22 cellular contexts compared by ENCODE assay signal in genomic region chr20:50336631-50337030, GRCh38.
"Had no signal": no experiment of that assay in that cellular context is flagged by ENCODE, and none has a peak within 500 bp of the region (broad histone marks: within the 10 kb centered on the region; RNA-seq: fewer than 3 reads in every experiment).

No MANE protein-coding gene starts in this region.

- H3K9me3 ChIP-seq: heart right ventricle, right lobe of liver, tibial artery, uterus had no signal

- H3K36me3 Mint-ChIP-seq: activated naive CD4-positive, alpha-beta T cell treated with anti-CD3 and anti-CD28 coated beads, Interleukin-2, amount 10 ng/mL, durations not matched to agents 7 days and 5 days; memory B cell had no signal

- H3K4me3 ChIP-seq: heart right ventricle, right lobe of liver, skin epidermis, tibial artery, uterus had no signal

- H3K27ac ChIP-seq: brain microvascular endothelial cell, heart right ventricle, right lobe of liver, tibial artery had no signal

- H3K4me1 ChIP-seq: uterus had no signal

- H3K27me3 Mint-ChIP-seq: activated CD4-positive, alpha-beta memory T cell treated with anti-CD3 and anti-CD28 coated beads, Interleukin-2, amount 10 ng/mL, durations not matched to agents 7 days and 5 days had no signal

- H3K36me3 ChIP-seq: brain microvascular endothelial cell, heart right ventricle, right lobe of liver, tibial artery, uterus had no signal

- ATAC-seq: heart right ventricle; left colon; right lobe of liver; stimulated activated effector memory CD8-positive, alpha-beta T cell treated with anti-CD3 and anti-CD28 coated beads, Interleukin-12 subunit alpha, Interleukin-12 subunit beta, amount 100 ng/mL, for 72 hours; stimulated activated naive CD8-positive, alpha-beta T cell treated with anti-CD3 and anti-CD28 coated beads, Interleukin-15, amount 100 ng/mL, for 72 hours; T-helper 17 cell had no signal

- DNase-seq: activated CD4-positive, alpha-beta memory T cell treated with anti-CD3 and anti-CD28 coated beads, Interleukin-2, amount 10 ng/mL, durations not matched to agents 7 days and 5 days; activated CD4-positive, alpha-beta T cell treated with anti-CD3 and anti-CD28 coated beads for 48 hours; activated CD4-positive, CD25-positive, alpha-beta regulatory T cell; activated effector memory CD4-positive, alpha-beta T cell treated with anti-CD3 and anti-CD28 coated beads, Interleukin-2, amount 50 U/mL, for 16 hours; activated naive CD4-positive, alpha-beta T cell treated with anti-CD3 and anti-CD28 coated beads, Interleukin-2, amount 10 ng/mL, durations not matched to agents 7 days and 5 days; brain microvascular endothelial cell; caudate nucleus; dermis blood vessel endothelial cell; effector memory CD4-positive, alpha-beta T cell; heart right ventricle; left colon; occipital lobe; right lobe of liver; stimulated activated CD4-positive, alpha-beta T cell treated with anti-CD3 and anti-CD28 coated beads, Interleukin-2, amount 100 ng/mL, for 24 hours; stimulated activated naive CD8-positive, alpha-beta T cell treated with anti-CD3 and anti-CD28 coated beads, Interleukin-15, amount 100 ng/mL, for 72 hours; T-helper 17 cell; tibial artery; uterus had no signal

- H3K4me3 Mint-ChIP-seq: activated CD4-positive, alpha-beta memory T cell treated with anti-CD3 and anti-CD28 coated beads, Interleukin-2, amount 10 ng/mL, durations not matched to agents 7 days and 5 days; activated naive CD4-positive, alpha-beta T cell treated with anti-CD3 and anti-CD28 coated beads, Interleukin-2, amount 10 ng/mL, durations not matched to agents 7 days and 5 days; memory B cell; neural crest cell; stimulated activated effector memory CD8-positive, alpha-beta T cell treated with anti-CD3 and anti-CD28 coated beads, Interleukin-12 subunit alpha, Interleukin-12 subunit beta, amount 100 ng/mL, for 72 hours; stimulated activated naive CD8-positive, alpha-beta T cell treated with anti-CD3 and anti-CD28 coated beads, Interleukin-15, amount 100 ng/mL, for 72 hours; T-helper 17 cell had no signal

- H3K27ac Mint-ChIP-seq: activated CD4-positive, alpha-beta memory T cell treated with anti-CD3 and anti-CD28 coated beads, Interleukin-2, amount 10 ng/mL, durations not matched to agents 7 days and 5 days; activated naive CD4-positive, alpha-beta T cell treated with anti-CD3 and anti-CD28 coated beads, Interleukin-2, amount 10 ng/mL, durations not matched to agents 7 days and 5 days; memory B cell; stimulated activated effector memory CD8-positive, alpha-beta T cell treated with anti-CD3 and anti-CD28 coated beads, Interleukin-12 subunit alpha, Interleukin-12 subunit beta, amount 100 ng/mL, for 72 hours; stimulated activated naive CD8-positive, alpha-beta T cell treated with anti-CD3 and anti-CD28 coated beads, Interleukin-15, amount 100 ng/mL, for 72 hours; T-helper 17 cell had no signal

- H3K9me3 Mint-ChIP-seq: activated CD4-positive, alpha-beta memory T cell treated with anti-CD3 and anti-CD28 coated beads, Interleukin-2, amount 10 ng/mL, durations not matched to agents 7 days and 5 days; activated naive CD4-positive, alpha-beta T cell treated with anti-CD3 and anti-CD28 coated beads, Interleukin-2, amount 10 ng/mL, durations not matched to agents 7 days and 5 days; memory B cell; neural crest cell; stimulated activated effector memory CD8-positive, alpha-beta T cell treated with anti-CD3 and anti-CD28 coated beads, Interleukin-12 subunit alpha, Interleukin-12 subunit beta, amount 100 ng/mL, for 72 hours; stimulated activated naive CD8-positive, alpha-beta T cell treated with anti-CD3 and anti-CD28 coated beads, Interleukin-15, amount 100 ng/mL, for 72 hours had no signal

- H3K27me3 ChIP-seq: brain microvascular endothelial cell, heart right ventricle, right lobe of liver, tibial artery, uterus had no signal
